In the genomic region with DNA sequence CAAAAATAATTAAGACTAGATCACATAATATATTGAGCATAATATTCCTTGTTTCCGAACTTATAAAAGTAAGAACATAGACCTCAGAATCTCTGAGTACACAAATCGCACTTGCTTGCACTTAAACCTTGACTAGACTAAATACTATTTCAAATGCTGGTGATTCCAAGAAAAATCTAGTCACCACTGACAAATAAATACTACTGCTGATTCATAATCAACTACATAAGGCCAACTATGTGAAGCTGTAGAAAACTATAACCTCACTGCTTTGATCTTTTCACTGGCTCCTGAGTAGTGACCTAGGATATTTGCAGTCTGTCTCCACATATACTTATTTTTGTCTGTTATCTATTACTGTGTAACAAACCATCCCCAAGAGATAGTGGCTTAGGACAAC, we compare ENCODE assay signal across 14 cellular contexts.
A peak's percentile ranks its signal among the peaks of the same experiment; 100 is the strongest.
DNase-seq lines count a peak whose midpoint lies in the region; ATAC-seq and TF ChIP-seq lines count a peak whose summit lies in the region.
"Had no signal": no experiment of that assay in that cellular context is flagged by ENCODE, and none has a peak within 500 bp of the region (broad histone marks: within the 10 kb centered on the region; RNA-seq: fewer than 3 reads in every experiment).

No MANE protein-coding gene starts in this region.

- no peaks in the 10 kb centered on the region for H4K20me1 ChIP-seq in PC-3 (ENCODE audit: low read length)
- H4K20me1 ChIP-seq: BLaER1 had no signal

- POLR2A ChIA-PET in PC-3 (lab: Charles Lee; ENCODE audit: unreplicated experiment) = no interaction called here

- H3K4me3 ChIP-seq in PC-3 (ENCODE audit: low read length) = no peak overlapping the region
- H3K4me3 ChIP-seq in fibroblast of mammary gland (ENCODE audit: control insufficient read depth, low read depth, low read length) = no peak overlapping the region
- H3K4me3 ChIP-seq in H7 (ENCODE audit: insufficient read depth, low read depth, low read length) = no peak overlapping the region
- H3K4me3 ChIP-seq: BLaER1, GM12878 had no signal

- CTCF ChIA-PET in PC-3 (lab: Charles Lee) = no interaction called here

- no peak for TF ChIP-seq CTCF in PC-3 (conservative IDR thresholded peaks at IDR 0.05; ENCODE audit: low read depth, low read length)
- no peak for TF ChIP-seq CTCF in fibroblast of mammary gland (conservative IDR thresholded peaks at IDR 0.05; ENCODE audit: control insufficient read depth, insufficient read depth, low read depth, low read length)

- no peak overlapping the region for H2AFZ ChIP-seq in PC-3 (ENCODE audit: low read length)

- no peak for ATAC-seq in PC-3
- ATAC-seq: GM12878 had no signal

- peak overlapping the region; percentile 39 for H3K27ac ChIP-seq in PC-3 (ENCODE audit: low read length)
- H3K27ac ChIP-seq: BLaER1 had no signal

- H3K4me1 ChIP-seq in PC-3 (ENCODE audit: insufficient read depth, low read length) = peaks cover 12% of the 10 kb centered on the region
- H3K4me1 ChIP-seq: BLaER1 had no signal

- H3K9ac ChIP-seq in PC-3 (ENCODE audit: low read length) = no peak overlapping the region
- H3K9ac ChIP-seq: BLaER1 had no signal

- intact Hi-C loops in PC-3 (cut with micrococcal nuclease) = no loop called here

- H3K9me3 ChIP-seq in PC-3 (ENCODE audit: low read length) = no peaks in the 10 kb centered on the region
- H3K9me3 ChIP-seq: BLaER1, Caco-2 had no signal

- no peaks in the 10 kb centered on the region for H3K9me2 ChIP-seq in PC-3 (replicated peaks; ENCODE audit: low read length)

- no peaks in the 10 kb centered on the region for H3F3A ChIP-seq in PC-3 (ENCODE audit: low read length, unreplicated experiment)

- no peaks in the 10 kb centered on the region for H3K79me2 ChIP-seq in PC-3 (ENCODE audit: low read length)

- no peaks in the 10 kb centered on the region for H3K27me3 ChIP-seq in PC-3 (ENCODE audit: low read length)
- H3K27me3 ChIP-seq in H7 (ENCODE audit: control insufficient read depth, insufficient read depth, low read length) = no peaks in the 10 kb centered on the region
- H3K27me3 ChIP-seq: BLaER1 had no signal

- BruUV-seq in PC-3 (replicated peaks; lab: Mats Ljungman, UMichigan) = no TSS peak

- peak; percentile 14 for DNase-seq in EL
- peak; percentile 21 for DNase-seq in PC-3
- peak; percentile 71 for DNase-seq in fibroblast of mammary gland (ENCODE audit: low read depth)
- DNase-seq in stromal cell of bone marrow (ENCODE audit: low read depth) = peak; percentile 18
- no peak for DNase-seq in H7
- DNase-seq in activated CD4-positive, CD25-positive, alpha-beta regulatory T cell (lab: John Stamatoyannopoulos, UW) = no peak
- no peak for DNase-seq in NCI-H146 (lab: John Stamatoyannopoulos, UW)
- DNase-seq: AML-193; Caco-2; CD8-positive, alpha-beta memory T cell; DND-41; KG1 had no signal

- no peaks in the 10 kb centered on the region for H3K36me3 ChIP-seq in PC-3 (ENCODE audit: low read depth, low read length)
- H3K36me3 ChIP-seq in H7 (replicated peaks; ENCODE audit: control insufficient read depth, insufficient read depth, low read length) = no peaks in the 10 kb centered on the region
- H3K36me3 ChIP-seq: BLaER1 had no signal

- no peak overlapping the region for H3K4me2 ChIP-seq in PC-3 (ENCODE audit: low read length)
- H3K4me2 ChIP-seq: BLaER1 had no signal

Comparison
In these comparisons a context has a peak if more than half of its experiments do, and no peak if none do; other contexts are left out.
1. DNase-seq: peak in EL (single experiment), PC-3 (single experiment), fibroblast of mammary gland (single experiment) and stromal cell of bone marrow (single experiment); none in H7 (single experiment), activated CD4-positive, CD25-positive, alpha-beta regulatory T cell (0 of 4) and NCI-H146 (single experiment).